25 cellular contexts compared by ENCODE assay signal in the genomic region with DNA sequence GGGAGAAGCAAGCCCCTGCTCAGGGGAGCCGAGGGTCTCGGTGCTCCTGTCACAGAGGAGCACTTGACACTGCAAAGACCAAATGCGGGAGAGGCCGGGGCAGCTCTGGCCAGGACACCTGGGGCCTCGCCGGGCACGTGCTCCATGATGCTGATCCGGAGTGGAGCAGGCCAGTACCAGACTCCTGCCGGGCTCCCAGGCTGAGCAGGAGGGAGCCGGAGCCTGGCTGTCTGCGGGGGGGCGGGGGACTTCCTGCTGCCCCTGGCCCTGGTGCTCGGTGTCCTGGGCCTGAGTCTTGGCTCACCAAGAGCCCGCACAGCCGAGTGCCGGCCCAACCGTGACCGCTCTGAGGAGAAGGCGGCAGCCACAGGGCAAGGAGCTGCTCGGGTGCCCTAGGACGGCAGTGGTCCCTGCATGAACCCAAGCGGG. TPM values are rescaled to one million over a fixed set of nuclear protein-coding genes. Genes with fewer than 3 reads are reported as not detected.
"Had no signal": no experiment of that assay in that cellular context is flagged by ENCODE, and none has a peak within 500 bp of the region (broad histone marks: within the 10 kb centered on the region; RNA-seq: fewer than 3 reads in every experiment).

No MANE protein-coding gene starts in this region.

- DNase-seq: activated CD4-positive, alpha-beta T cell treated with anti-CD3 and anti-CD28 coated beads for 1 hour; activated CD4-positive, alpha-beta T cell treated with anti-CD3 and anti-CD28 coated beads, Interleukin-2, amount 10 ng/mL, durations not matched to agents 24 days and 14 days; activated CD4-positive, alpha-beta T cell treated with anti-CD3 and anti-CD28 coated beads, Interleukin-2, amount 50 U/mL, for 48 hours; activated CD8-positive, alpha-beta memory T cell treated with anti-CD3 and anti-CD28 coated beads, Interleukin-2, amount 10 ng/mL, durations not matched to agents 7 days and 5 days; activated effector memory CD4-positive, alpha-beta T cell treated with Interleukin-2 at 50 U/mL for 16 hours; activated naive CD4-positive, alpha-beta T cell; activated T-cell treated with anti-CD3 and anti-CD28 coated beads, Interleukin-2, amount 50 U/mL, for 24 hours; caudate nucleus; MG63; NCI-H1105; NCI-H1436; NCI-H1694 treated with DMSO at 0.1 percent for 48 hours; NCI-H2029 treated with DMSO at 0.1 percent for 48 hours; NCI-H345; NCI-H510A; NCI-H526 treated with DMSO at 0.1 percent for 48 hours; NCI-H82; OCI-M1; RPMI8226; SHP77 treated with DMSO at 0.1 percent for 48 hours; T-helper 17 cell; T-helper 9 cell had no signal

- H3K36me3 ChIP-seq: breast epithelium, MG63 had no signal

- H3K27ac ChIP-seq: breast epithelium had no signal

- H3K9me3 ChIP-seq: breast epithelium, MG63 had no signal

- H3K4me3 ChIP-seq: breast epithelium, MG63 had no signal

RNA-seq across cellular contexts. Expression of a gene that starts 38.5 kb away (rescaled TPM):
- total RNA-seq: activated CD8-positive, alpha-beta memory T cell treated with anti-CD3 and anti-CD28 coated beads, Interleukin-2, amount 10 ng/mL, durations not matched to agents 7 days and 5 days; aorta had no signal

RNA-seq across cellular contexts. Expression of a gene that starts 42.5 kb away (rescaled TPM):
- total RNA-seq: activated CD4-positive, alpha-beta T cell treated with anti-CD3 and anti-CD28 coated beads, Interleukin-2, amount 10 ng/mL, durations not matched to agents 24 days and 14 days had no signal

RNA-seq across cellular contexts. Expression of a gene that starts 46.0 kb away (rescaled TPM):
- total RNA-seq: activated CD4-positive, alpha-beta T cell treated with anti-CD3 and anti-CD28 coated beads, Interleukin-2, amount 10 ng/mL, durations not matched to agents 24 days and 14 days; activated CD8-positive, alpha-beta memory T cell treated with anti-CD3 and anti-CD28 coated beads, Interleukin-2, amount 10 ng/mL, durations not matched to agents 7 days and 5 days; activated T-helper 1 cell treated with anti-CD3 and anti-CD28 coated beads, Interleukin-12 subunit alpha, Interleukin-12 subunit beta, Interleukin-2, Interleukin-4 antibody, amounts not matched to agents 30 ng/mL and 10 ng/mL and 1 ng/mL, durations not matched to agents 14 hours and 24 hours and 36 hours; T-helper 17 cell had no signal
